9 cellular contexts compared by ENCODE assay signal in genomic region chr12:116662612-116663144, GRCh38.
DNase-seq lines count a peak whose midpoint lies in the region; ATAC-seq and TF ChIP-seq lines count a peak whose summit lies in the region.
"Had no signal": no experiment of that assay in that cellular context is flagged by ENCODE, and none has a peak within 500 bp of the region (broad histone marks: within the 10 kb centered on the region; RNA-seq: fewer than 3 reads in every experiment).

No MANE protein-coding gene starts in this region.

- no peak for TF ChIP-seq POLR2A in adrenal gland (IDR thresholded peaks at IDR 0.05)
- TF ChIP-seq POLR2A in uterus (IDR thresholded peaks at IDR 0.05): no peak

- intact Hi-C loops in adrenal gland (cut with DNase I) (no loop called here), lower lobe of right lung (cut with DNase I) (no loop called here), uterus (cut with DNase I; ENCODE audit: low total_unique reads) (no loop called here)

- H3K4me3 ChIP-seq in BJ (ENCODE audit: low read depth, low read length): no peak overlapping the region
- no peak overlapping the region for H3K4me3 ChIP-seq in adrenal gland
- no peak overlapping the region for H3K4me3 ChIP-seq in lower lobe of right lung
- no peak overlapping the region for H3K4me3 ChIP-seq in uterus

- CTCF ChIA-PET in BJ (lab: Yijun Ruan, JAX): interaction anchor here (1.0 to 1.6 kb wide), 2 partner anchors 11 to 38 kb away, joined by 3 to 6 read pairs; no protein-coding TSS in a partner anchor

- POLR2A ChIA-PET in BJ (lab: Charles Lee): no interaction called here

- H3K27me3 ChIP-seq in BJ (ENCODE audit: control insufficient read depth, insufficient read depth, low read length) (peaks cover 1% of the 10 kb centered on the region; the same call in 1 of the 2 replicates), adrenal gland (no peaks in the 10 kb centered on the region), lower lobe of right lung (ENCODE audit: low read depth) (no peaks in the 10 kb centered on the region), uterus (no peaks in the 10 kb centered on the region)
- H3K27me3 ChIP-seq: neutrophil had no signal

- TF ChIP-seq CTCF in BJ (IDR thresholded peaks at IDR 0.05; ENCODE audit: insufficient read depth, low read depth, low read length): peak; percentile 27; the same call in 1 of the 2 replicates
- TF ChIP-seq CTCF in adrenal gland (IDR thresholded peaks at IDR 0.05): no peak
- no peak for TF ChIP-seq CTCF in lower lobe of right lung (IDR thresholded peaks at IDR 0.05)
- no peak for TF ChIP-seq CTCF in uterus (IDR thresholded peaks at IDR 0.05)

- H3K4me1 ChIP-seq in adrenal gland (replicated peaks in 1 of 2) (peaks cover 8 to 22% of the 10 kb centered on the region in 2 donors), lower lobe of right lung (peaks cover 31% of the 10 kb centered on the region), uterus (no peaks in the 10 kb centered on the region)

- WGBS in adrenal gland, 4 donors: 48 to 59% (median 52%) methylated on average over 13 to 21 of the region's 21 CpGs

- peak; percentile 19 to 21 for ATAC-seq in lower lobe of right lung

- no peak for DNase-seq in BJ (ENCODE audit: low read depth)
- peak; percentile 32 for DNase-seq in NCI-H1092 (lab: John Stamatoyannopoulos, UW)
- peak in 4 of 7 donors; percentile 28 to 55 (median 36) for DNase-seq in adrenal gland
- no peak for DNase-seq in lower lobe of right lung
- DNase-seq in activated T-cell treated with anti-CD3 and anti-CD28 coated beads for 4 hours: no peak
- DNase-seq in COR-L47 (lab: John Stamatoyannopoulos, UW): no peak
- DNase-seq in uterus: no peak
- no peak for DNase-seq in stimulated activated CD4-positive, alpha-beta T cell treated with anti-CD3 and anti-CD28 coated beads, Interleukin-2, amount 100 ng/mL, for 24 hours

- H3K27ac ChIP-seq in adrenal gland (no peak overlapping the region), lower lobe of right lung (peak overlapping the region; percentile 18), uterus (no peak overlapping the region)
- H3K27ac ChIP-seq: neutrophil had no signal

- no peaks in the 10 kb centered on the region for H3K9me3 ChIP-seq in adrenal gland (replicated peaks in 1 of 3)
- no peaks in the 10 kb centered on the region for H3K9me3 ChIP-seq in lower lobe of right lung
- H3K9me3 ChIP-seq in uterus: no peaks in the 10 kb centered on the region
- H3K9me3 ChIP-seq: neutrophil had no signal

- H3K36me3 ChIP-seq in BJ (ENCODE audit: control insufficient read depth, insufficient read depth, low read length): no peaks in the 10 kb centered on the region
- H3K36me3 ChIP-seq in adrenal gland (replicated peaks in 1 of 2): no peaks in the 10 kb centered on the region
- H3K36me3 ChIP-seq in lower lobe of right lung: no peaks in the 10 kb centered on the region
- no peaks in the 10 kb centered on the region for H3K36me3 ChIP-seq in uterus
- H3K36me3 ChIP-seq: neutrophil had no signal

Comparison
In these comparisons a context has a peak if more than half of its experiments do, and no peak if none do; other contexts are left out.
1. DNase-seq: peak in NCI-H1092 (single experiment) and adrenal gland (4 of 7); none in BJ (single experiment), lower lobe of right lung (single experiment), activated T-cell treated with anti-CD3 and anti-CD28 coated beads for 4 hours (single experiment), COR-L47 (single experiment), uterus (0 of 2) and stimulated activated CD4-positive, alpha-beta T cell treated with anti-CD3 and anti-CD28 coated beads, Interleukin-2, amount 100 ng/mL, for 24 hours (0 of 2).